ENCODE assay signal across 16 cellular contexts in genomic region chr6:29629571-29629970, GRCh38. TPM values are rescaled to one million over a fixed set of nuclear protein-coding genes. Genes with fewer than 3 reads are reported as not detected.
DNase-seq lines count a peak whose midpoint lies in the region; ATAC-seq and TF ChIP-seq lines count a peak whose summit lies in the region.
"Had no signal": no experiment of that assay in that cellular context is flagged by ENCODE, and none has a peak within 500 bp of the region (broad histone marks: within the 10 kb centered on the region; RNA-seq: fewer than 3 reads in every experiment).

No MANE protein-coding gene starts in this region.

- H3K4me3 ChIP-seq in IMR-90 (ENCODE audit: insufficient read depth, low read depth, low read length) (no peak overlapping the region), psoas muscle (no peak overlapping the region)

- H4K8ac ChIP-seq in IMR-90 (ENCODE audit: low read depth in 2 of 2, low read length in 2 of 2): no peak overlapping the region

- H3K18ac ChIP-seq in IMR-90 (ENCODE audit: low read depth, low read length): no peak overlapping the region

- H3K9me3 ChIP-seq in IMR-90 (ENCODE audit: control insufficient read depth, insufficient read depth, low read length) (no peaks in the 10 kb centered on the region), psoas muscle (no peaks in the 10 kb centered on the region)
- H3K9me3 ChIP-seq: SJSA1, upper lobe of right lung had no signal

- ATAC-seq in IMR-90 (ENCODE audit: low read depth): no peak
- ATAC-seq in psoas muscle: no peak
- ATAC-seq in HG03342 (IDR thresholded peaks at IDR 0.05; ENCODE audit: unreplicated experiment): no peak
- no peak for ATAC-seq in Right ventricle myocardium inferior
- ATAC-seq: upper lobe of right lung had no signal

- no peak overlapping the region for H3K4me2 ChIP-seq in IMR-90 (ENCODE audit: low read depth, low read length)

- in situ Hi-C loops in IMR-90 (cut with MboI; ENCODE audit: low sequenced_read_pairs): no loop called here

- peaks cover 14% of the 10 kb centered on the region for H3K9me1 ChIP-seq in IMR-90 (ENCODE audit: insufficient read depth, low read length)

- H3K36me3 ChIP-seq in IMR-90 (ENCODE audit: control insufficient read depth, insufficient read depth, low read length) (no peaks in the 10 kb centered on the region), psoas muscle (ENCODE audit: insufficient read depth in 1 of 2, low read depth in 1 of 2) (no peaks in the 10 kb centered on the region)
- H3K36me3 ChIP-seq: SJSA1, upper lobe of right lung had no signal

- no peak overlapping the region for H4K91ac ChIP-seq in IMR-90 (ENCODE audit: insufficient read depth, low read depth, low read length)

- H4K20me1 ChIP-seq in IMR-90 (ENCODE audit: insufficient read depth, low read length): peaks cover 4% of the 10 kb centered on the region

- WGBS in IMR-90 (ENCODE audit: extremely low coverage in 2 of 2, insufficient read length in 1 of 2), 2 experiments: no CpG with 5 or more reads among the region's 2 CpGs
- WGBS in psoas muscle, 3 donors: 87 to 92% (median 89%) methylated on average over 2 of the region's 2 CpGs

- no peak overlapping the region for H3K56ac ChIP-seq in IMR-90 (ENCODE audit: extremely low read depth, insufficient read depth, low read length)

- peak overlapping the region; percentile 92 for H3K4me3 Mint-ChIP-seq in T-helper 2 cell treated with Interferon-gamma antibody and Interleukin-4, amounts not matched to agents 5 μg/mL and 100 μg/mL, for 36 hours
- H3K4me3 Mint-ChIP-seq in brain: peak overlapping the region; percentile 88 to 95 (median 93)
- H3K4me3 Mint-ChIP-seq in nephron progenitor cell: peak overlapping the region; percentile 90

- no peaks in the 10 kb centered on the region for H3K9me3 Mint-ChIP-seq in T-helper 2 cell treated with Interferon-gamma antibody and Interleukin-4, amounts not matched to agents 5 μg/mL and 100 μg/mL, for 36 hours
- H3K9me3 Mint-ChIP-seq in brain (no peaks in the 10 kb centered on the region), nephron progenitor cell (no peaks in the 10 kb centered on the region)

- no peak overlapping the region for H2AK5ac ChIP-seq in IMR-90 (ENCODE audit: low read depth, low read length)

- no peak overlapping the region for H3K9ac ChIP-seq in IMR-90 (ENCODE audit: low read depth, low read length)
- H3K9ac ChIP-seq: parathyroid adenoma had no signal

- no peak overlapping the region for H2BK120ac ChIP-seq in IMR-90 (ENCODE audit: low read depth, low read length)

- peaks cover 25 to 58% of the 10 kb centered on the region in 2 experiments; a peak in 3 of 4 replicates for H3K79me1 ChIP-seq in IMR-90 (ENCODE audit: low read depth in 1 of 2, low read length in 2 of 2)

- no peak overlapping the region for H3K23ac ChIP-seq in IMR-90 (ENCODE audit: low read depth, low read length)

- POLR2A ChIA-PET in IMR-90 (lab: Charles Lee; ENCODE audit: unreplicated experiment): no interaction called here

- dilution Hi-C loops in IMR-90 (cut with HindIII; ENCODE audit: low sequenced_read_pairs, unreplicated experiment): no loop called here

- no peak overlapping the region for H2BK5ac ChIP-seq in IMR-90 (ENCODE audit: low read depth, low read length, poor library complexity, severe bottlenecking)

- peaks cover 1% of the 10 kb centered on the region for H3K36me3 Mint-ChIP-seq in T-helper 2 cell treated with Interferon-gamma antibody and Interleukin-4, amounts not matched to agents 5 μg/mL and 100 μg/mL, for 36 hours (ENCODE audit: low read depth)
- no peaks in the 10 kb centered on the region for H3K36me3 Mint-ChIP-seq in brain
- peaks cover 8% of the 10 kb centered on the region for H3K36me3 Mint-ChIP-seq in nephron progenitor cell (ENCODE audit: low read depth)

- no peak overlapping the region for H3K14ac ChIP-seq in IMR-90 (replicated peaks; ENCODE audit: low read depth, low read length)

- TF ChIP-seq RAD21 in IMR-90 (IDR thresholded peaks at IDR 0.05; ENCODE audit: low read length): no peak

- H2AK9ac ChIP-seq in IMR-90 (replicated peaks; ENCODE audit: low read depth, low read length, poor library complexity): no peak overlapping the region

- H4K5ac ChIP-seq in IMR-90 (ENCODE audit: low read depth, low read length): no peak overlapping the region

- H3K4me1 Mint-ChIP-seq in T-helper 2 cell treated with Interferon-gamma antibody and Interleukin-4, amounts not matched to agents 5 μg/mL and 100 μg/mL, for 36 hours (ENCODE audit: low read depth): peaks cover 39% of the 10 kb centered on the region
- H3K4me1 Mint-ChIP-seq in brain: peaks cover 80% of the 10 kb centered on the region
- peaks cover 78% of the 10 kb centered on the region for H3K4me1 Mint-ChIP-seq in nephron progenitor cell

- CTCF ChIA-PET in IMR-90 (lab: Yijun Ruan, JAX): no interaction called here

- intact Hi-C loops in IMR-90 (cut with micrococcal nuclease) (no loop called here), psoas muscle (cut with DNase I) (no loop called here), Right ventricle myocardium inferior (cut with DNase I) (no loop called here)

- no peak overlapping the region for H2AFZ ChIP-seq in IMR-90 (replicated peaks; ENCODE audit: low read length, poor library complexity)

- H3K27me3 Mint-ChIP-seq in T-helper 2 cell treated with Interferon-gamma antibody and Interleukin-4, amounts not matched to agents 5 μg/mL and 100 μg/mL, for 36 hours (ENCODE audit: low read depth): peaks cover 71% of the 10 kb centered on the region
- peaks cover 15% of the 10 kb centered on the region for H3K27me3 Mint-ChIP-seq in brain
- peaks cover 29% of the 10 kb centered on the region for H3K27me3 Mint-ChIP-seq in nephron progenitor cell (ENCODE audit: low read depth, poor library complexity)

- DNase-seq in T-helper 2 cell treated with Interferon-gamma antibody and Interleukin-4, amounts not matched to agents 5 μg/mL and 100 μg/mL, for 36 hours (ENCODE audit: low spot score): no peak
- DNase-seq in T-helper 2 cell (no peak), IMR-90 (no peak), nephron progenitor cell (no peak), psoas muscle (no peak), Right ventricle myocardium inferior (ENCODE audit: missing footprints) (no peak)
- DNase-seq: NCI-H748 treated with DMSO at 0.1 percent for 48 hours; stimulated activated CD4-positive, alpha-beta T cell treated with anti-CD3 and anti-CD28 coated beads, Interleukin-15, amount 100 ng/mL, for 24 hours; upper lobe of right lung had no signal

- H3K27ac Mint-ChIP-seq in T-helper 2 cell treated with Interferon-gamma antibody and Interleukin-4, amounts not matched to agents 5 μg/mL and 100 μg/mL, for 36 hours: no peak overlapping the region
- peak overlapping the region in 4 of 5 experiments; percentile 76 to 96 (median 94) for H3K27ac Mint-ChIP-seq in brain
- H3K27ac Mint-ChIP-seq in nephron progenitor cell: no peak overlapping the region

- no peak overlapping the region for H2BK15ac ChIP-seq in IMR-90 (ENCODE audit: low read depth, low read length)

- no peak overlapping the region for H2BK20ac ChIP-seq in IMR-90 (ENCODE audit: low read depth, low read length)

- no peak for TF ChIP-seq POLR2A in IMR-90 (IDR thresholded peaks at IDR 0.05; ENCODE audit: low read depth, low read length)

- no peaks in the 10 kb centered on the region for H3K27me3 ChIP-seq in IMR-90 (ENCODE audit: control insufficient read depth, insufficient read depth, low read length)
- H3K27me3 ChIP-seq in psoas muscle (ENCODE audit: insufficient read depth in 3 of 3, low read length in 2 of 3): peaks cover 0 to 73% (median 18%) of the 10 kb centered on the region in 3 donors
- H3K27me3 ChIP-seq: SJSA1, upper lobe of right lung had no signal

- TF ChIP-seq CTCF in IMR-90 (conservative IDR thresholded peaks at IDR 0.05; ENCODE audit: low read depth, low read length) (no peak), brain (conservative IDR thresholded peaks at IDR 0.05) (no peak), nephron progenitor cell (IDR thresholded peaks at IDR 0.05) (no peak), psoas muscle (IDR thresholded peaks at IDR 0.05) (no peak)

- H3K4ac ChIP-seq in IMR-90 (ENCODE audit: low read depth, low read length): no peak overlapping the region

- peaks cover 14% of the 10 kb centered on the region for H3K4me1 ChIP-seq in IMR-90 (ENCODE audit: control insufficient read depth, insufficient read depth, low read length)
- peaks cover 16% of the 10 kb centered on the region for H3K4me1 ChIP-seq in psoas muscle
- H3K4me1 ChIP-seq: parathyroid adenoma had no signal

- TSS peak; percentile 46 for BruUV-seq in IMR-90 (replicated peaks; lab: Mats Ljungman, UMichigan)

- H3K27ac ChIP-seq in IMR-90 (ENCODE audit: insufficient read depth, low read length) (no peak overlapping the region), psoas muscle (no peak overlapping the region)
- H3K27ac ChIP-seq: parathyroid adenoma, SJSA1, upper lobe of right lung had no signal

RNA-seq across cellular contexts. Expression of gene GABBR1, which starts 3.4 kb away (rescaled TPM):
- 5.9 and 6.9 TPM in 2 replicates for total RNA-seq in IMR-90 (2012; rRNA removed)
- 25.6 and 31.5 TPM in 2 replicates for polyA plus RNA-seq in IMR-90 (2012; rRNA removed)
- 6.7 and 7.4 TPM in 2 replicates for polyA plus RNA-seq in IMR-90 (2012; cell fraction: cytosol; rRNA removed)
- 258 and 361 TPM in 2 replicates for polyA plus RNA-seq in IMR-90 (2012; cell fraction: nucleus; rRNA removed; ENCODE audit: low replicate concordance)
- 88.6 TPM for polyA plus RNA-seq in brain (ENCODE audit: insufficient read depth, low read depth, low replicate concordance)
- total RNA-seq in psoas muscle: 10 to 100 TPM in 1 of 4 donors, 1 to 10 TPM in 3; 4.1 to 10.2 (median 5.3) TPM
- polyA plus RNA-seq in psoas muscle: 1 to 10 TPM; 2.5 to 4.6 (median 3.8) TPM
- total RNA-seq in Right ventricle myocardium inferior: 19.0 TPM

RNA-seq across cellular contexts. Expression of gene MOG, which starts 27.3 kb away (rescaled TPM):
- total RNA-seq in IMR-90 (2012; rRNA removed) (not detected in 2 replicates), psoas muscle (not detected), Right ventricle myocardium inferior (12.6 TPM)
- polyA plus RNA-seq in IMR-90 (2012; rRNA removed) (not detected in 2 replicates), brain (ENCODE audit: insufficient read depth, low read depth, low replicate concordance) (87.3 TPM), psoas muscle (under 1 TPM in 1 of 3 donors, not detected in 2; 0.08 TPM)
- polyA plus RNA-seq in IMR-90 (2012; cell fraction: cytosol; rRNA removed): not detected in 2 replicates
- polyA plus RNA-seq in IMR-90 (2012; cell fraction: nucleus; rRNA removed; ENCODE audit: low replicate concordance): not detected in 2 replicates
- total RNA-seq: A172, liver, SJSA1, upper lobe of right lung had no signal
- polyA plus RNA-seq: liver had no signal

RNA-seq across cellular contexts. Expression of gene OR2H2, which starts 44.6 kb away (rescaled TPM):
- not detected in 2 replicates for total RNA-seq in IMR-90 (2012; rRNA removed)
- not detected in 2 replicates for polyA plus RNA-seq in IMR-90 (2012; rRNA removed)
- not detected in 2 replicates for polyA plus RNA-seq in IMR-90 (2012; cell fraction: cytosol; rRNA removed)
- polyA plus RNA-seq in IMR-90 (2012; cell fraction: nucleus; rRNA removed; ENCODE audit: low replicate concordance): not detected in 2 replicates
- not detected for polyA plus RNA-seq in brain (ENCODE audit: insufficient read depth, low read depth, low replicate concordance)
- not detected for total RNA-seq in psoas muscle
- not detected for polyA plus RNA-seq in psoas muscle
- total RNA-seq in Right ventricle myocardium inferior: not detected
- total RNA-seq: A172, cardiac septum, liver, SJSA1, upper lobe of right lung had no signal
- polyA plus RNA-seq: liver had no signal

RNA-seq across cellular contexts. Expression of gene ZFP57, which starts 51.4 kb away (rescaled TPM):
- not detected in 2 replicates for total RNA-seq in IMR-90 (2012; rRNA removed)
- polyA plus RNA-seq in IMR-90 (2012; rRNA removed): not detected in 2 replicates
- polyA plus RNA-seq in IMR-90 (2012; cell fraction: cytosol; rRNA removed): not detected in 2 replicates
- not detected in 2 replicates for polyA plus RNA-seq in IMR-90 (2012; cell fraction: nucleus; rRNA removed; ENCODE audit: low replicate concordance)
- 0.17 TPM for polyA plus RNA-seq in brain (ENCODE audit: insufficient read depth, low read depth, low replicate concordance)
- not detected for total RNA-seq in psoas muscle
- polyA plus RNA-seq in psoas muscle: under 1 TPM in 1 of 3 donors, not detected in 2; 0.08 TPM
- not detected for total RNA-seq in Right ventricle myocardium inferior
- total RNA-seq: A172, cardiac septum, liver, SJSA1, upper lobe of right lung had no signal
- polyA plus RNA-seq: liver had no signal

Comparison
In these comparisons a context has a peak if more than half of its experiments do, and no peak if none do; other contexts are left out.
1. H3K27ac Mint-ChIP-seq: peak in brain (4 of 5); none in T-helper 2 cell treated with Interferon-gamma antibody and Interleukin-4, amounts not matched to agents 5 μg/mL and 100 μg/mL, for 36 hours (single experiment) and nephron progenitor cell (single experiment).
2. RNA of gene MOG, which starts 27.3 kb away (total RNA-seq): 12.6 TPM in Right ventricle myocardium inferior (single experiment); not detected in IMR-90 and not detected in psoas muscle; every median in the first group is over 10 times any median in the second.
3. Peak in every context shown above with its lines, with median percentiles within 50 percentile points of each other: H3K4me3 Mint-ChIP-seq.